In genomic region chr13:39655569-39656324, GRCh38 we compare ENCODE assay signal across 8 cellular contexts. TPM values are rescaled to one million over a fixed set of nuclear protein-coding genes. Genes with fewer than 3 reads are reported as not detected.
A peak's percentile ranks its signal among the peaks of the same experiment; 100 is the strongest.
DNase-seq lines count a peak whose midpoint lies in the region; ATAC-seq, FAIRE-seq and TF ChIP-seq lines count a peak whose summit lies in the region.

TSS of gene COG6 (plus strand) at chr13:39655662. CDS start at chr13:39655727, 65 bp downstream.

- peak; percentile 94 for DNase-seq in AG08395 (ENCODE audit: low spot score)
- peak; percentile 75 for DNase-seq in NCI-H2171 treated with DMSO at 0.1 percent for 48 hours (lab: John Stamatoyannopoulos, UW)
- DNase-seq in breast epithelium (ENCODE audit: low spot score in 2 of 2), result peak; percentile 74 to 88
- peak; percentile 92 for DNase-seq in iPS-NIHi11 (ENCODE audit: low spot score)
- peak; percentile 83 for DNase-seq in small intestine

- no peaks in the 10 kb centered on the region for H3K9me3 ChIP-seq in breast epithelium
- H3K9me3 ChIP-seq in small intestine (ENCODE audit: control insufficient read depth, low read depth), result no peaks in the 10 kb centered on the region

- ATAC-seq in GM18867 (IDR thresholded peaks at IDR 0.05; ENCODE audit: unreplicated experiment) (peak; percentile 95), HG03097 (IDR thresholded peaks at IDR 0.05; ENCODE audit: low FRiP score, unreplicated experiment) (peak; percentile 97)

- TF ChIP-seq CTCF in VCaP (conservative IDR thresholded peaks at IDR 0.05), result peak; percentile 19; the same call in 1 of the 2 replicates
- no peak for TF ChIP-seq CTCF in breast epithelium (IDR thresholded peaks at IDR 0.05)

- intact Hi-C loops in breast epithelium (cut with DNase I; ENCODE audit: low total_unique reads), result no loop called here

- H3K27ac ChIP-seq in VCaP (peak within 1 kb of the TSS; percentile 63), breast epithelium (peak within 1 kb of the TSS; percentile 79 to 87), small intestine (ENCODE audit: low read depth in 1 of 2, low read length in 1 of 2) (peak within 1 kb of the TSS; percentile 53 to 83)

- no peaks in the 10 kb centered on the region for H3K27me3 ChIP-seq in breast epithelium
- H3K27me3 ChIP-seq in small intestine (ENCODE audit: control insufficient read depth in 2 of 2, insufficient read depth in 2 of 2, low read length in 2 of 2), result no peaks in the 10 kb centered on the region

- peak within 1 kb of the TSS; percentile 82 to 98 (median 95) for H3K4me3 ChIP-seq in breast epithelium
- peak within 1 kb of the TSS; percentile 86 to 96 for H3K4me3 ChIP-seq in small intestine (ENCODE audit: low read depth in 1 of 2, low read length in 2 of 2)

- WGBS in small intestine, 3 donors, result 0% methylated on average over 57 to 59 of the region's 59 CpGs

- no peak for TF ChIP-seq POLR2A in breast epithelium (IDR thresholded peaks at IDR 0.05)

- H3K4me1 ChIP-seq in breast epithelium (no peaks in the 10 kb centered on the region), small intestine (ENCODE audit: control insufficient read depth in 2 of 2, insufficient read depth in 1 of 2, low read depth in 1 of 2, low read length in 1 of 2) (no peaks in the 10 kb centered on the region)

- H3K36me3 ChIP-seq in breast epithelium (no peaks in the 10 kb centered on the region), small intestine (ENCODE audit: control insufficient read depth in 2 of 2, insufficient read depth in 2 of 2, low read length in 2 of 2) (no peaks in the 10 kb centered on the region)

- FAIRE-seq in small intestine (lab: Jason Lieb, UNC), result no peak

RNA-seq across cellular contexts. Expression of gene COG6, which starts in this region (rescaled TPM):
- total RNA-seq in breast epithelium, result 10 to 100 TPM; 20.5 to 32.2 (median 21.6) TPM
- polyA plus RNA-seq in small intestine, result 10 to 100 TPM in 1 of 3 donors, 1 to 10 TPM in 2; 9.5 to 10.5 (median 9.6) TPM

Comparison
In these comparisons a context has a peak if more than half of its experiments do, and no peak if none do; other contexts are left out.
1. Peak in every context shown above with its lines: DNase-seq, ATAC-seq, H3K4me3 ChIP-seq and H3K27ac ChIP-seq.